Comparison of ENCODE assay signal across 10 cellular contexts in genomic region chr13:108213946-108214345, GRCh38. TPM values are rescaled to one million over a fixed set of nuclear protein-coding genes. Genes with fewer than 3 reads are reported as not detected.
DNase-seq lines count a peak whose midpoint lies in the region; ATAC-seq and TF ChIP-seq lines count a peak whose summit lies in the region.
"Had no signal": no experiment of that assay in that cellular context is flagged by ENCODE, and none has a peak within 500 bp of the region (broad histone marks: within the 10 kb centered on the region; RNA-seq: fewer than 3 reads in every experiment).

No MANE protein-coding gene starts in this region.

- peak overlapping the region; percentile 89 for H3K4me3 Mint-ChIP-seq in HFFc6
- H3K4me3 Mint-ChIP-seq in memory B cell = peak overlapping the region; percentile 97

- peaks cover 4 to 12% of the 10 kb centered on the region in 2 donors for H3K4me1 ChIP-seq in ascending aorta

- peak overlapping the region; percentile 91 for H3K27ac Mint-ChIP-seq in HFFc6
- peak overlapping the region; percentile 91 for H3K27ac Mint-ChIP-seq in memory B cell

- peaks cover 25% of the 10 kb centered on the region for H3K4me1 Mint-ChIP-seq in HFFc6 (ENCODE audit: low read depth)
- peaks cover 26% of the 10 kb centered on the region for H3K4me1 Mint-ChIP-seq in memory B cell

- H3K4me3 ChIP-seq in BJ (ENCODE audit: low read depth, low read length) (peak overlapping the region; percentile 63), ascending aorta (peak overlapping the region in 1 of 2 donors; percentile 70)
- H3K4me3 ChIP-seq: right lobe of liver had no signal

- H3K36me3 ChIP-seq in BJ (ENCODE audit: control insufficient read depth, insufficient read depth, low read length) = no peaks in the 10 kb centered on the region
- H3K36me3 ChIP-seq in ascending aorta = peaks cover 8 to 22% of the 10 kb centered on the region in 2 donors

- H3K36me3 Mint-ChIP-seq in HFFc6 (ENCODE audit: low read depth) (peaks cover 16% of the 10 kb centered on the region), memory B cell (peaks cover 23% of the 10 kb centered on the region)

- no peak for TF ChIP-seq CTCF in BJ (IDR thresholded peaks at IDR 0.05; ENCODE audit: insufficient read depth, low read depth, low read length)
- no peak for TF ChIP-seq CTCF in HFFc6 (IDR thresholded peaks at IDR 0.05)
- TF ChIP-seq CTCF in ascending aorta (IDR thresholded peaks at IDR 0.05) = no peak

- no peaks in the 10 kb centered on the region for H3K27me3 Mint-ChIP-seq in HFFc6 (ENCODE audit: insufficient read depth)
- no peaks in the 10 kb centered on the region for H3K27me3 Mint-ChIP-seq in memory B cell

- no peaks in the 10 kb centered on the region for H3K27me3 ChIP-seq in BJ (ENCODE audit: control insufficient read depth, insufficient read depth, low read length)
- H3K27me3 ChIP-seq in ascending aorta = no peaks in the 10 kb centered on the region
- H3K27me3 ChIP-seq: right lobe of liver had no signal

- peaks cover 0 to 7% of the 10 kb centered on the region in 2 donors for H3K9me3 ChIP-seq in ascending aorta
- H3K9me3 ChIP-seq: right lobe of liver had no signal

- ATAC-seq in memory B cell (ENCODE audit: low read depth) (no peak), GM19397 (IDR thresholded peaks at IDR 0.05; ENCODE audit: unreplicated experiment) (no peak), HG03139 (IDR thresholded peaks at IDR 0.05; ENCODE audit: unreplicated experiment) (no peak)
- ATAC-seq: right lobe of liver had no signal

- H3K27ac ChIP-seq in ascending aorta = peak overlapping the region; percentile 13 to 59
- H3K27ac ChIP-seq: right lobe of liver had no signal

- CTCF ChIA-PET in BJ (lab: Yijun Ruan, JAX) = no interaction called here

- intact Hi-C loops in ascending aorta (cut with DNase I) = loop anchor here (10.0 kb wide), 2 partner anchors 759 to 1571 kb away; partner anchors contain the start of gene IRS2

- POLR2A ChIA-PET in BJ (lab: Charles Lee) = no interaction called here

- H3K9me3 Mint-ChIP-seq in HFFc6 (no peaks in the 10 kb centered on the region), memory B cell (peaks cover 4% of the 10 kb centered on the region)

- DNase-seq in BJ (ENCODE audit: low read depth) = no peak
- DNase-seq in HFFc6 = peak; percentile 60
- DNase-seq in ascending aorta (ENCODE audit: low spot score in 2 of 2) = no peak
- DNase-seq in memory B cell (ENCODE audit: low spot score in 2 of 2) = no peak
- no peak for DNase-seq in RPMI8226
- DNase-seq in activated gamma-delta T cell treated with Interleukin-2 at 50 U/mL for 16 hours = no peak
- DNase-seq: NCI-H1092 had no signal

RNA-seq across cellular contexts. Expression of gene LIG4, which starts 1.4 kb away (rescaled TPM):
- polyA plus RNA-seq in BJ (2011; rRNA removed) = 2.7 and 6.2 TPM in 2 replicates
- polyA minus RNA-seq in BJ (2011; rRNA and poly(A)+ RNA removed) = 1.9 and 2.0 TPM in 2 replicates
- total RNA-seq in HFFc6 (2021; fragmentation: NEBNext Ultra II Directional; extraction: Animal tissue kit (Norgen Biotek cat#: 25700)) = 10 to 100 TPM in 5 of 6 experiments, 1 to 10 TPM in 1; 9.2 to 11.4 (median 11.1) TPM
- total RNA-seq in ascending aorta = 1.8 TPM

RNA-seq across cellular contexts. Expression of gene ABHD13, which starts 4.2 kb away (rescaled TPM):
- 2.7 and 5.6 TPM in 2 replicates for polyA plus RNA-seq in BJ (2011; rRNA removed)
- polyA minus RNA-seq in BJ (2011; rRNA and poly(A)+ RNA removed) = 1.5 and 2.3 TPM in 2 replicates
- 1 to 10 TPM; 5.0 to 6.6 (median 6.3) TPM for total RNA-seq in HFFc6 (2021; fragmentation: NEBNext Ultra II Directional; extraction: Animal tissue kit (Norgen Biotek cat#: 25700))
- total RNA-seq in ascending aorta = 4.5 TPM

RNA-seq across cellular contexts. Expression of gene TNFSF13B, which starts 55.6 kb away (rescaled TPM):
- 0.26 and 1.0 TPM in 2 replicates for polyA plus RNA-seq in BJ (2011; rRNA removed)
- 1.4 and 1.8 TPM in 2 replicates for polyA minus RNA-seq in BJ (2011; rRNA and poly(A)+ RNA removed)
- under 1 TPM; 0.17 to 0.66 (median 0.25) TPM for total RNA-seq in HFFc6 (2021; fragmentation: NEBNext Ultra II Directional; extraction: Animal tissue kit (Norgen Biotek cat#: 25700))
- total RNA-seq in ascending aorta = 15.0 TPM
